ENCODE assay signal across 10 cellular contexts in genomic region chr13:111866731-111867245, GRCh38.
"Had no signal": no experiment of that assay in that cellular context is flagged by ENCODE, and none has a peak within 500 bp of the region (broad histone marks: within the 10 kb centered on the region; RNA-seq: fewer than 3 reads in every experiment).

No MANE protein-coding gene starts in this region.

- H3K4me3 Mint-ChIP-seq: HFFc6, IgD-negative memory B cell had no signal

- H3K27ac ChIP-seq: GM23248, HL-60 had no signal

- H3K27ac Mint-ChIP-seq: HFFc6, IgD-negative memory B cell had no signal

- H3K4me1 ChIP-seq: HAP-1 had no signal

- H3K36me3 ChIP-seq: HAP-1 had no signal

- H3K27me3 Mint-ChIP-seq: IgD-negative memory B cell had no signal

- H3K4me3 ChIP-seq: GM23248, HAP-1 had no signal

- H3K9me3 ChIP-seq: HAP-1 had no signal

- ATAC-seq: HCT116, HepG2 had no signal

- H3K36me3 Mint-ChIP-seq: IgD-negative memory B cell had no signal

- H3K4me1 Mint-ChIP-seq: IgD-negative memory B cell had no signal

- DNase-seq: GM23248, GOT3, H7, HFFc6, KBM-7 had no signal
